ENCODE assay signal across 13 cellular contexts in the genomic region with DNA sequence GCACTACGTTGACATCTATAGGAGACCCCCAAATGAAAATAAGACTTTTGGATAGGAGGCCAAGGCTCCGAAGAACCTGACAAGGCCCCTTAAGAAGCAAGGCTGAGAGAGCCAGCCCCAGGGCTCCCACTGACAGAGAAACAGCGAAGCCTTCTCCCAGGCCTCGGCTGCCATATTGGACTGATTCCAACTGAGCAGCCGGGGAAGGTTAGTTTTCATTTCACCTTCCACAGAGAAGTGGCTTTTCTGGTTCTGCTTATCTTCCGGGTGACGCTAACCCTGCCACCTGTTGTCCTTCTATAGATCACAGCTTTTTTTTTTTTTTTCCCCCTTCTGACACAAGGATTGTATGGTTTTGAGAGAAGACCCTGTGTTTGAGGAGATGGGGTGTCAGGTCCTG.
A peak's percentile ranks its signal among the peaks of the same experiment; 100 is the strongest.
DNase-seq lines count a peak whose midpoint lies in the region; ATAC-seq, FAIRE-seq and TF ChIP-seq lines count a peak whose summit lies in the region.
"Had no signal": no experiment of that assay in that cellular context is flagged by ENCODE, and none has a peak within 500 bp of the region (broad histone marks: within the 10 kb centered on the region; RNA-seq: fewer than 3 reads in every experiment).

No MANE protein-coding gene starts in this region.

- peak overlapping the region; percentile 2; the same call in 1 of the 2 replicates for H2BK5ac ChIP-seq in H1 (ENCODE audit: low read depth, low read length)

- TF ChIP-seq EP300 in H1 (IDR thresholded peaks at IDR 0.05; ENCODE audit: borderline replicate concordance in 1 of 2, low read depth in 2 of 2, low read length in 2 of 2), result no peak

- H3K9me3 ChIP-seq in H1 (ENCODE audit: insufficient read depth in 2 of 2, low read depth in 1 of 2, low read length in 1 of 2), result no peaks in the 10 kb centered on the region
- H3K9me3 ChIP-seq in smooth muscle cell (replicated peaks; ENCODE audit: low read depth), result no peaks in the 10 kb centered on the region
- peaks cover 0 to 6% (median 0%) of the 10 kb centered on the region in 3 donors for H3K9me3 ChIP-seq in gastrocnemius medialis

- H3K23ac ChIP-seq in H1 (ENCODE audit: insufficient read length), result no peak overlapping the region

- H3K56ac ChIP-seq in H1 (replicated peaks; ENCODE audit: insufficient read length, low read depth, low read length), result no peak overlapping the region

- no peaks in the 10 kb centered on the region for H3F3A ChIP-seq in smooth muscle cell (ENCODE audit: low read depth)

- H3K9ac ChIP-seq in H1 (replicated peaks in 1 of 4; ENCODE audit: extremely low read depth in 1 of 4, low read depth in 3 of 4, low read length in 3 of 4) (no peak overlapping the region), smooth muscle cell (ENCODE audit: low read depth) (no peak overlapping the region)

- H2BK120ac ChIP-seq in H1 (replicated peaks; ENCODE audit: low read depth, low read length), result peak overlapping the region; percentile 70

- in situ Hi-C loops in gastrocnemius medialis (cut with MboI; ENCODE audit: low sequenced_read_pairs in 4 of 4), result no loop called here

- no peak overlapping the region for H2AK5ac ChIP-seq in H1 (ENCODE audit: low read depth, low read length)

- CTCF ChIA-PET in H1 (lab: Charles Lee; ENCODE audit: partially characterized antibody), result interaction anchor here (1.1 kb wide), 1 partner anchor 34 kb away, joined by 3 read pairs; no protein-coding TSS in a partner anchor

- no peak overlapping the region for H3K4ac ChIP-seq in H1 (replicated peaks; ENCODE audit: insufficient read length, low read depth, low read length)

- DNase-seq in NCI-H1417 (lab: John Stamatoyannopoulos, UW) (peak in 2 of 3 experiments; percentile 5 to 49), NCI-H1417 treated with DMSO at 0.1 percent for 48 hours (lab: John Stamatoyannopoulos, UW) (no peak), NCI-H345 (lab: John Stamatoyannopoulos, UW) (peak; percentile 77), H1 (ENCODE audit: low read depth in 1 of 2, low spot score in 2 of 2) (no peak), smooth muscle cell (lab: John Stamatoyannopoulos, UW; ENCODE audit: unreplicated experiment) (no peak), gastrocnemius medialis (no peak)
- DNase-seq in activated CD4-positive, alpha-beta T cell treated with anti-CD3 and anti-CD28 coated beads, Interleukin-2, amount 50 U/mL, for 48 hours, result no peak
- DNase-seq: 8988T; activated CD8-positive, alpha-beta memory T cell treated with anti-CD3 and anti-CD28 coated beads, Interleukin-2, amount 50 U/mL, for 4 hours; mesendoderm; OCI-M1 had no signal

- POLR2A ChIA-PET in H1 (lab: Charles Lee; ENCODE audit: partially characterized antibody), result interaction anchor here (1.1 kb wide), 1 partner anchor 10 kb away, joined by 3 read pairs; no protein-coding TSS in a partner anchor

- H2AFZ ChIP-seq in H1 (ENCODE audit: low read length) (no peak overlapping the region), smooth muscle cell (ENCODE audit: low read depth) (no peak overlapping the region)

- H2BK12ac ChIP-seq in H1 (ENCODE audit: low read depth, low read length), result peak overlapping the region; percentile 99; the same call in 1 of the 2 replicates

- H4K20me1 ChIP-seq in H1 (replicated peaks in 1 of 2; ENCODE audit: control insufficient read depth in 1 of 2, insufficient read depth in 2 of 2, low read length in 2 of 2), result no peaks in the 10 kb centered on the region
- H4K20me1 ChIP-seq in smooth muscle cell (ENCODE audit: low read depth), result peaks cover 66% of the 10 kb centered on the region

- H3K4me1 ChIP-seq in H1 (replicated peaks in 1 of 4; ENCODE audit: control insufficient read depth in 3 of 4, insufficient read depth in 4 of 4, low read length in 3 of 4), result peaks cover 13 to 31% (median 26%) of the 10 kb centered on the region in 4 experiments; a peak in 6 of 7 replicates
- H3K4me1 ChIP-seq in smooth muscle cell (ENCODE audit: low read depth), result peaks cover 19% of the 10 kb centered on the region
- H3K4me1 ChIP-seq in gastrocnemius medialis, result no peaks in the 10 kb centered on the region

- no peak for ATAC-seq in gastrocnemius medialis

- no peaks in the 10 kb centered on the region for H3K27me3 ChIP-seq in H1 (replicated peaks in 1 of 4; ENCODE audit: control insufficient read depth in 3 of 4, extremely low read depth in 1 of 4, insufficient read depth in 3 of 4, low read length in 3 of 4)
- H3K27me3 ChIP-seq in smooth muscle cell (ENCODE audit: low read depth), result no peaks in the 10 kb centered on the region
- peaks cover 0 to 7% (median 6%) of the 10 kb centered on the region in 3 donors for H3K27me3 ChIP-seq in gastrocnemius medialis

- 92% methylated on average over 7 of the region's 7 CpGs; no CpG with 5 or more reads in 1 of the 2 experiments for WGBS in H1 (ENCODE audit: extremely low coverage in 1 of 2, insufficient coverage in 1 of 2, insufficient read length in 1 of 2, insufficient replicate concordance in 2 of 2, low coverage in 1 of 2, low lambda C conversion rate in 2 of 2, missing lambda C conversion rate in 1 of 2), 2 experiments
- 87% methylated on average over 7 of the region's 7 CpGs for WGBS in smooth muscle cell (ENCODE audit: low lambda C conversion rate)

- no peak overlapping the region for H3K27ac ChIP-seq in H1 (ENCODE audit: low read depth, low read length)
- H3K27ac ChIP-seq in temporal lobe (ENCODE audit: low read depth, low read length), result peak overlapping the region; percentile 59
- no peak overlapping the region for H3K27ac ChIP-seq in smooth muscle cell (ENCODE audit: low read depth)
- no peak overlapping the region for H3K27ac ChIP-seq in gastrocnemius medialis

- no peak overlapping the region for H2BK15ac ChIP-seq in H1 (ENCODE audit: low read length)

- TF ChIP-seq CTCF in H1 (IDR thresholded peaks at IDR 0.05; ENCODE audit: control extremely low read depth in 1 of 3, insufficient read depth in 1 of 3, low read depth in 1 of 3, low read length in 3 of 3), result no peak
- no peak for TF ChIP-seq CTCF in smooth muscle cell (IDR thresholded peaks at IDR 0.05; ENCODE audit: borderline replicate concordance, insufficient read depth, poor library complexity, severe bottlenecking)
- no peak for TF ChIP-seq CTCF in gastrocnemius medialis (IDR thresholded peaks at IDR 0.05 in 4 of 5, conservative IDR thresholded peaks at IDR 0.05 in 1 of 5)

- FAIRE-seq in H1 (lab: Jason Lieb, UNC), result no peak
- FAIRE-seq: D721Med had no signal

- no peaks in the 10 kb centered on the region for H3K23me2 ChIP-seq in H1 (ENCODE audit: low read depth, low read length)

- intact Hi-C loops in gastrocnemius medialis (cut with DNase I; ENCODE audit: low total_unique reads), result no loop called here

- H3K79me1 ChIP-seq in H1 (ENCODE audit: low read depth, low read length), result no peaks in the 10 kb centered on the region

- peak overlapping the region; percentile 32 for H4K5ac ChIP-seq in H1 (ENCODE audit: insufficient read length, low read depth, low read length)

- TF ChIP-seq RAD21 in H1 (IDR thresholded peaks at IDR 0.05 in 1 of 2, conservative IDR thresholded peaks at IDR 0.05 in 1 of 2; ENCODE audit: low read depth in 2 of 2, low read length in 2 of 2), result no peak

- H3K4me2 ChIP-seq in H1 (ENCODE audit: insufficient read depth in 1 of 2, low read depth in 2 of 2, low read length in 2 of 2), result no peak overlapping the region; a peak in 1 of 4 replicates
- H3K4me2 ChIP-seq in smooth muscle cell, result no peak overlapping the region

- H3K18ac ChIP-seq in H1 (ENCODE audit: extremely low read depth, low read length), result peak overlapping the region; percentile 84; the same call in 1 of the 2 replicates

- H3K4me3 ChIP-seq in H1 (ENCODE audit: extremely low read depth in 1 of 4, insufficient read depth in 2 of 4, low read depth in 3 of 4, low read length in 4 of 4) (no peak overlapping the region), smooth muscle cell (no peak overlapping the region), gastrocnemius medialis (no peak overlapping the region)

- H4K91ac ChIP-seq in H1 (replicated peaks; ENCODE audit: insufficient read length, low read length), result peak overlapping the region; percentile 75

- no peak overlapping the region for H4K8ac ChIP-seq in H1 (ENCODE audit: extremely low read depth, insufficient read depth, low read length)

- H3K36me3 ChIP-seq in H1 (ENCODE audit: control insufficient read depth in 2 of 4, insufficient read depth in 4 of 4, low read length in 3 of 4) (no peaks in the 10 kb centered on the region), smooth muscle cell (ENCODE audit: low read depth) (no peaks in the 10 kb centered on the region), gastrocnemius medialis (no peaks in the 10 kb centered on the region)

- H3K14ac ChIP-seq in H1 (ENCODE audit: insufficient read length), result no peak overlapping the region

- TF ChIP-seq POLR2A in H1 (IDR thresholded peaks at IDR 0.05; ENCODE audit: control extremely low read depth in 1 of 2, low read depth in 2 of 2, low read length in 2 of 2), result no peak
- no peak for TF ChIP-seq POLR2A in gastrocnemius medialis (IDR thresholded peaks at IDR 0.05)

- peak overlapping the region; percentile 99 for H2BK20ac ChIP-seq in H1 (ENCODE audit: low read length)

- H3K79me2 ChIP-seq in H1 (ENCODE audit: control insufficient read depth in 1 of 2, insufficient read depth in 2 of 2, low read length in 2 of 2), result no peaks in the 10 kb centered on the region
- peaks cover 28% of the 10 kb centered on the region for H3K79me2 ChIP-seq in smooth muscle cell (ENCODE audit: low read depth)

TF ChIP-seq in H1, 55 proteins besides CTCF, POLR2A, EP300 and RAD21:
- TF ChIP-seq SUZ12 (IDR thresholded peaks at IDR 0.05; ENCODE audit: low read length) (no peak), BRCA1 (IDR thresholded peaks at IDR 0.05; ENCODE audit: low read depth, low read length) (no peak), SRF (IDR thresholded peaks at IDR 0.05; ENCODE audit: low read depth, low read length) (no peak), RNF2 (IDR thresholded peaks at IDR 0.05; ENCODE audit: borderline replicate concordance, low read depth, low read length, missing control alignments, poor library complexity, severe bottlenecking) (no peak), YY1 (IDR thresholded peaks at IDR 0.05; ENCODE audit: low read depth, low read length) (peak; percentile 60; the same call in 1 of the 2 replicates), CTBP2 (IDR thresholded peaks at IDR 0.05; ENCODE audit: borderline replicate concordance, insufficient read depth, insufficient read length, low read length) (no peak)

Comparison
In these comparisons a context has a peak if more than half of its experiments do, and no peak if none do; other contexts are left out.
1. DNase-seq: peak in NCI-H1417 (2 of 3) and NCI-H345 (single experiment); none in NCI-H1417 treated with DMSO at 0.1 percent for 48 hours (single experiment), H1 (0 of 2), smooth muscle cell (single experiment), gastrocnemius medialis (0 of 2) and activated CD4-positive, alpha-beta T cell treated with anti-CD3 and anti-CD28 coated beads, Interleukin-2, amount 50 U/mL, for 48 hours (0 of 2).